Comparison of ENCODE assay signal across 8 cellular contexts in the genomic region with DNA sequence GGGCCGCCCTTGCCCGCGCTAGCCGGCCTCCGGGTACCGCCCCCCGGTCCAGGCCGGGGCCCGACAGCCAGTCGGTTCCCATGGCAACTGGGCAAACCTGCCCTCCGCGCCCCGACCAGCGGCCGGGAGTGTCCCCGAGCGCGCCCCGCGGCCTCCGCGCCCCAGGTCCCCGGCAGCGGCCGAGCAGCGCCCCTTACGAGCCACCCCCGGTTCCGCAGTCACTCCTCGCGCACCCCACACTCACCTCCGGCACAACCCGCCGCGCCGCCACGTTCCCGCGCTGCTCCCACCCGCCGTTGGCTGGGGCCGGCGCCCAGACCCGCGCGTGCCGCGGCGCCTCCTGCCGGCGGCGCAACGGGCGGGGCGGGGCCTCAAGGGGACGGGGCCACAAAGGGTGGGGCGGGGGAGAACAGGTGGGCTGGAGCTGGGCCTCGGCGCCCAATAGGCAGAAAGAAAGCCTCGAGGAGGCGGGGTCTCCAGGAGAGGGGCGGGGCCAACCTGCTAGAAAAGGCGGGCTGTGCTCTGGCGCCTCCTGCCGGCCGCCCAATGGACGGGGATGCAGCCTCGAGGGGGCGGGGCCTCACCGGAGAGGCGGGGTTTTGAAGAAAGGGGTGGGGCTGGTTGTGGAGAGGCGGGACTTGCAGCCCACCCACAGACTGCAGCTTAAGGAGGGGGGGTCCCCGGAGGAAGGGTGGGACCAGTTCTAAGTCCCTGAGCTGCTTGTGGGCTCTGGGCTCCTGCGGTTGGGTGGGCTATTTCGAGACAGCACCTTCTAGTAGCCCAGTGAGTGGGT. TPM values are rescaled to one million over a fixed set of nuclear protein-coding genes. Genes with fewer than 3 reads are reported as not detected.
DNase-seq lines count a peak whose midpoint lies in the region; ATAC-seq and TF ChIP-seq lines count a peak whose summit lies in the region.

A gene with protein sequence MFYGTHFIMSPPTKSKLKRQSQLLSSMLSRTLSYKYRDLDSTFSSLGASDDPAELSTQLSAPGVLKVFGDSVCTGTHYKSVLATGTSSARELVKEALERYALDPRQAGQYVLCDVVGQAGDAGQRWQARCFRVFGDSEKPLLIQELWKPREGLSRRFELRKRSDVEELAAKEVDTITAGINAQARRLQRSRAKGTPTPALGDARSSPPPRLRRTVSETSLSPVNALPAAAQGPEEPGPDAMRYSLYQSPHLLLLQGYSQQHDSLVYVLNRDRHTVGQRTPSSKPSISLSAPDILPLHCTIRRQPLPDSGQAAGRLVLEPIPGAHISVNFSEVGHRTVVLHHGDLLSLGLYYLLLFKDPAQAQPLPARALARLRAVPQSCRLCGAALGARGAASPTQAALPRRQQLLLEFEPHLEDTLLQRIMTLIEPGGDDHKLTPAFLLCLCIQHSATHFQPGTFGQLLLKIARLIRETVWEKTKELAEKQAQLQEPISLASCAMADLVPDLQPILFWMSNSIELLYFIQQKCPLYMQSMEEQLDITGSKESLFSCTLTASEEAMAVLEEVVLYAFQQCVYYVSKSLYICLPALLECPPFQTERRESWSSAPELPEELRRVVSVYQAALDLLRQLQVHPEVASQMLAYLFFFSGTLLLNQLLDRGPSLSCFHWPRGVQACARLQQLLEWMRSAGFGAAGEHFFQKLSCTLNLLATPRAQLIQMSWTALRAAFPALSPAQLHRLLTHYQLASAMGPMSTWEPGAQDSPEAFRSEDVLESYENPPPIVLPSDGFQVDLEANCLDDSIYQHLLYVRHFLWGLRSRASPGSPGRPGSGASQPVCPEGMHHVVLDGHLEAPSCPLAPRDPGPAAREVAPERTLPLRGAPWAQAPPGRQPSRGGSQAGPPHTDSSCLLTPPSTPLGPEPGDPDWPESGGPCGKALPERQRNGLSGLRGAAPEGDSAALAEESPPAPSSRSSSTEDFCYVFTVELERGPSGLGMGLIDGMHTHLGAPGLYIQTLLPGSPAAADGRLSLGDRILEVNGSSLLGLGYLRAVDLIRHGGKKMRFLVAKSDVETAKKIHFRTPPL (minus strand): TSS at position 365 of the 793 bp plus-strand sequence. CDS start 5,577 bp downstream, outside the sequence.

- H3K9me3 ChIP-seq in neural progenitor cell (ENCODE audit: low read depth), result no peaks in the 10 kb centered on the region

- H3K9ac ChIP-seq in KMS-11 (peak within 1 kb of the TSS; percentile 73), neural progenitor cell (no peak within 1 kb of the TSS)

- peak within 1 kb of the TSS; percentile 67 for H3K27ac Mint-ChIP-seq in neural progenitor cell
- H3K27ac Mint-ChIP-seq in stimulated activated naive CD8-positive, alpha-beta T cell treated with anti-CD3 and anti-CD28 coated beads, Interleukin-15, amount 100 ng/mL, for 72 hours, result peak within 1 kb of the TSS in 1 of 2 donors; percentile 84

- H3K4me2 ChIP-seq in KMS-11 (peak within 1 kb of the TSS; percentile 55), neural progenitor cell (peak within 1 kb of the TSS; percentile 79)

- no peaks in the 10 kb centered on the region for H3K36me3 ChIP-seq in BJ (ENCODE audit: control insufficient read depth, insufficient read depth, low read length)
- no peaks in the 10 kb centered on the region for H3K36me3 ChIP-seq in KMS-11 (ENCODE audit: insufficient read depth)
- no peaks in the 10 kb centered on the region for H3K36me3 ChIP-seq in neural progenitor cell

- H3K4me3 Mint-ChIP-seq in neural progenitor cell, result peak within 1 kb of the TSS; percentile 94
- H3K4me3 Mint-ChIP-seq in stimulated activated naive CD8-positive, alpha-beta T cell treated with anti-CD3 and anti-CD28 coated beads, Interleukin-15, amount 100 ng/mL, for 72 hours, result peak within 1 kb of the TSS; percentile 71 to 76

- CTCF ChIA-PET in BJ (lab: Yijun Ruan, JAX), result interaction anchor here (0.6 to 6.1 kb wide), 31 partner anchors 9 to 948 kb away, joined by 3 to 38 read pairs (median 4); no protein-coding TSS in a partner anchor
- CTCF ChIA-PET in RWPE1 (lab: Yijun Ruan, JAX), result interaction anchor here (0.5 to 1.2 kb wide), 5 partner anchors 50 to 1695 kb away, joined by 3 to 5 read pairs (median 3); no protein-coding TSS in a partner anchor

- H3K4me1 Mint-ChIP-seq in neural progenitor cell, result peaks cover 32% of the 10 kb centered on the region
- H3K4me1 Mint-ChIP-seq in stimulated activated naive CD8-positive, alpha-beta T cell treated with anti-CD3 and anti-CD28 coated beads, Interleukin-15, amount 100 ng/mL, for 72 hours, result peaks cover 12% of the 10 kb centered on the region

- H3K4me1 ChIP-seq in KMS-11 (ENCODE audit: low read depth, poor library complexity, severe bottlenecking), result peaks cover 5% of the 10 kb centered on the region
- peaks cover 5% of the 10 kb centered on the region for H3K4me1 ChIP-seq in neural progenitor cell

- H3K4me3 ChIP-seq in BJ (ENCODE audit: low read depth, low read length) (peak within 1 kb of the TSS; percentile 51), KMS-11 (IDR thresholded peaks at IDR 0.05; ENCODE audit: insufficient read depth, low read depth, low read length) (no peak within 1 kb of the TSS), foreskin fibroblast (ENCODE audit: low read depth in 1 of 2, low read length in 2 of 2) (peak within 1 kb of the TSS; percentile 52 to 66), neural progenitor cell (peak within 1 kb of the TSS; percentile 74)

- peak; percentile 53 for ATAC-seq in GM19455 (IDR thresholded peaks at IDR 0.05; ENCODE audit: unreplicated experiment)
- peak; percentile 95 for ATAC-seq in stimulated activated naive CD8-positive, alpha-beta T cell treated with anti-CD3 and anti-CD28 coated beads, Interleukin-15, amount 100 ng/mL, for 72 hours

- H3K27ac ChIP-seq in KMS-11, result peak within 1 kb of the TSS; percentile 28
- no peak within 1 kb of the TSS for H3K27ac ChIP-seq in RWPE1
- no peak within 1 kb of the TSS for H3K27ac ChIP-seq in neural progenitor cell

- H3K9me3 Mint-ChIP-seq in neural progenitor cell, result no peaks in the 10 kb centered on the region
- H3K9me3 Mint-ChIP-seq in stimulated activated naive CD8-positive, alpha-beta T cell treated with anti-CD3 and anti-CD28 coated beads, Interleukin-15, amount 100 ng/mL, for 72 hours, result no peaks in the 10 kb centered on the region

- peak; percentile 44 for DNase-seq in BJ (ENCODE audit: low read depth)
- peak; percentile 64 for DNase-seq in RWPE1 (ENCODE audit: low spot score)
- peak; percentile 69 for DNase-seq in activated gamma-delta T cell treated with anti-CD3 and anti-CD28 coated beads, Interleukin-2, amount 50 U/mL, for 16 hours (ENCODE audit: low read depth)
- DNase-seq in foreskin fibroblast, result peak; percentile 84 to 96
- peak; percentile 97 for DNase-seq in neural progenitor cell (ENCODE audit: low spot score)
- peak; percentile 92 to 95 for DNase-seq in stimulated activated naive CD8-positive, alpha-beta T cell treated with anti-CD3 and anti-CD28 coated beads, Interleukin-15, amount 100 ng/mL, for 72 hours

- no peaks in the 10 kb centered on the region for H3K79me2 ChIP-seq in KMS-11 (ENCODE audit: insufficient read depth, low read depth)
- H3K79me2 ChIP-seq in neural progenitor cell (ENCODE audit: low read depth), result no peaks in the 10 kb centered on the region

- H3K36me3 Mint-ChIP-seq in neural progenitor cell, result no peaks in the 10 kb centered on the region

- peaks cover 6% of the 10 kb centered on the region for H3K27me3 Mint-ChIP-seq in neural progenitor cell (ENCODE audit: insufficient read depth, low read depth)
- H3K27me3 Mint-ChIP-seq in stimulated activated naive CD8-positive, alpha-beta T cell treated with anti-CD3 and anti-CD28 coated beads, Interleukin-15, amount 100 ng/mL, for 72 hours, result peaks cover 35% of the 10 kb centered on the region

- H2AFZ ChIP-seq in KMS-11 (ENCODE audit: low read depth) (peak within 1 kb of the TSS; percentile 95), neural progenitor cell (replicated peaks) (peak within 1 kb of the TSS; percentile 71)

- TF ChIP-seq CTCF in BJ (IDR thresholded peaks at IDR 0.05; ENCODE audit: insufficient read depth, low read depth, low read length) (peak; percentile 97), KMS-11 (conservative IDR thresholded peaks at IDR 0.05; ENCODE audit: low read depth, low read length) (peak; percentile 91), RWPE1 (conservative IDR thresholded peaks at IDR 0.05; ENCODE audit: low read depth) (peak; percentile 43), foreskin fibroblast (IDR thresholded peaks at IDR 0.05; ENCODE audit: low read depth, low read length) (peak; percentile 85), neural progenitor cell (IDR thresholded peaks at IDR 0.05) (peak; percentile 91)

- H3K27me3 ChIP-seq in BJ (ENCODE audit: control insufficient read depth, insufficient read depth, low read length) (no peaks in the 10 kb centered on the region), KMS-11 (ENCODE audit: insufficient read depth, low read depth) (no peaks in the 10 kb centered on the region), neural progenitor cell (peaks cover 17% of the 10 kb centered on the region)

- H3F3A ChIP-seq in neural progenitor cell (ENCODE audit: low read depth), result peaks cover 18% of the 10 kb centered on the region

- no peaks in the 10 kb centered on the region for H4K20me1 ChIP-seq in KMS-11 (ENCODE audit: insufficient read depth)
- H4K20me1 ChIP-seq in neural progenitor cell (ENCODE audit: low read depth), result no peaks in the 10 kb centered on the region

- POLR2A ChIA-PET in BJ (lab: Charles Lee), result no interaction called here
- POLR2A ChIA-PET in RWPE1 (lab: Yijun Ruan, JAX; ENCODE audit: low non-redundant PET), result no interaction called here

RNA-seq across cellular contexts. Expression of the gene that starts here (rescaled TPM):
- polyA plus RNA-seq in BJ (2011; rRNA removed), result 1.1 and 1.2 TPM in 2 replicates
- polyA minus RNA-seq in BJ (2011; rRNA and poly(A)+ RNA removed), result 1.6 and 2.9 TPM in 2 replicates
- total RNA-seq in neural progenitor cell (ENCODE audit: low replicate concordance), result 3.1 and 5.8 TPM in 2 replicates

Comparison
In these comparisons a context has a peak if more than half of its experiments do, and no peak if none do; other contexts are left out.
1. DNase-seq: peak in every context shown above with its lines; median percentile 97 in neural progenitor cell; 94 in stimulated activated naive CD8-positive, alpha-beta T cell treated with anti-CD3 and anti-CD28 coated beads, Interleukin-15, amount 100 ng/mL, for 72 hours; 90 in foreskin fibroblast; 69 in activated gamma-delta T cell treated with anti-CD3 and anti-CD28 coated beads, Interleukin-2, amount 50 U/mL, for 16 hours; 64 in RWPE1; 44 in BJ.
2. CTCF ChIP-seq: peak in every context shown above with its lines; median percentile 97 in BJ; 91 in KMS-11; 91 in neural progenitor cell; 85 in foreskin fibroblast; 43 in RWPE1.